Comparison of ENCODE assay signal across 8 cellular contexts in genomic region chr1:155134858-155135415, GRCh38. TPM values are rescaled to one million over a fixed set of nuclear protein-coding genes. Genes with fewer than 3 reads are reported as not detected.
A peak's percentile ranks its signal among the peaks of the same experiment; 100 is the strongest.
DNase-seq lines count a peak whose midpoint lies in the region; ATAC-seq, FAIRE-seq and TF ChIP-seq lines count a peak whose summit lies in the region.

No MANE protein-coding gene starts in this region.

- H3K4me1 ChIP-seq in GM23338 (ENCODE audit: insufficient read depth) (peaks cover 27% of the 10 kb centered on the region), H1 (replicated peaks in 1 of 4; ENCODE audit: control insufficient read depth in 3 of 4, insufficient read depth in 4 of 4, low read length in 3 of 4) (peaks cover 6 to 29% (median 12%) of the 10 kb centered on the region in 4 experiments), mesenchymal stem cell (ENCODE audit: control insufficient read depth, insufficient read depth, low read depth, low read length) (peaks cover 28% of the 10 kb centered on the region)

- no peak for TF ChIP-seq RAD21 in H1 (IDR thresholded peaks at IDR 0.05 in 1 of 2, conservative IDR thresholded peaks at IDR 0.05 in 1 of 2; ENCODE audit: low read depth in 2 of 2, low read length in 2 of 2)

- H4K5ac ChIP-seq in H1 (ENCODE audit: insufficient read length, low read depth, low read length) = peak overlapping the region; percentile 97

- H4K8ac ChIP-seq in H1 (ENCODE audit: extremely low read depth, insufficient read depth, low read length) = no peak overlapping the region
- H4K8ac ChIP-seq in mesenchymal stem cell (ENCODE audit: low read length) = peak overlapping the region; percentile 33

- H3K36me3 ChIP-seq in GM23338 (ENCODE audit: insufficient read depth) (no peaks in the 10 kb centered on the region), H1 (ENCODE audit: control insufficient read depth in 2 of 4, insufficient read depth in 4 of 4, low read length in 3 of 4) (peaks cover 0 to 4% (median under 1%) of the 10 kb centered on the region in 4 experiments; a peak in 2 of 8 replicates), mesenchymal stem cell (ENCODE audit: control insufficient read depth in 1 of 2, insufficient read depth in 2 of 2, low read depth in 1 of 2, low read length in 2 of 2) (peaks cover 15 to 26% of the 10 kb centered on the region in 2 experiments)

- H3F3A ChIP-seq in GM23338 (replicated peaks; ENCODE audit: low read depth) = peaks cover 27% of the 10 kb centered on the region

- peak overlapping the region; percentile 91 for H2AFZ ChIP-seq in GM23338
- H2AFZ ChIP-seq in H1 (ENCODE audit: low read length) = no peak overlapping the region
- peak overlapping the region; percentile 98 for H2AFZ ChIP-seq in mesenchymal stem cell (ENCODE audit: low read depth, low read length)

- 14% methylated on average over 18 of the region's 18 CpGs; no CpG with 5 or more reads in 1 of the 2 experiments for WGBS in H1 (ENCODE audit: extremely low coverage in 1 of 2, insufficient coverage in 1 of 2, insufficient read length in 1 of 2, insufficient replicate concordance in 2 of 2, low coverage in 1 of 2, low lambda C conversion rate in 2 of 2, missing lambda C conversion rate in 1 of 2), 2 experiments
- 5% methylated on average over 13 of the region's 18 CpGs for WGBS in mesenchymal stem cell

- no peak overlapping the region for H2AK5ac ChIP-seq in H1 (ENCODE audit: low read depth, low read length)
- H2AK5ac ChIP-seq in mesenchymal stem cell (ENCODE audit: low read length, severe bottlenecking) = peak overlapping the region; percentile 40

- H3K23ac ChIP-seq in H1 (ENCODE audit: insufficient read length) (no peak overlapping the region), mesenchymal stem cell (ENCODE audit: low read length in 2 of 2) (no peak overlapping the region)

- H3K4me1 Mint-ChIP-seq in GM23338 = peaks cover 25% of the 10 kb centered on the region

- H3K9me2 ChIP-seq in GM23338 (ENCODE audit: insufficient read depth) = no peaks in the 10 kb centered on the region

- peak overlapping the region; percentile 94 for H3K4me3 Mint-ChIP-seq in GM23338

- CTCF ChIA-PET in H1 (lab: Charles Lee; ENCODE audit: partially characterized antibody) = interaction anchor here (0.6 to 14.2 kb wide), 6 partner anchors 10 to 75 kb away, joined by 3 to 187 read pairs (median 6); partner anchors contain the start of genes KRTCAP2 and TRIM46

- H3K9me3 ChIP-seq in H1 (ENCODE audit: insufficient read depth in 2 of 2, low read depth in 1 of 2, low read length in 1 of 2) = no peaks in the 10 kb centered on the region
- no peaks in the 10 kb centered on the region for H3K9me3 ChIP-seq in mesenchymal stem cell (ENCODE audit: control insufficient read depth, low read length)

- no peak for FAIRE-seq in H1 (lab: Jason Lieb, UNC)

- H3K14ac ChIP-seq in H1 (ENCODE audit: insufficient read length) (no peak overlapping the region), mesenchymal stem cell (ENCODE audit: low read length in 2 of 2) (peak overlapping the region in 1 of 2 experiments; percentile 36)

- no peaks in the 10 kb centered on the region for H3K9me3 Mint-ChIP-seq in GM23338

- POLR2A ChIA-PET in H1 (lab: Charles Lee; ENCODE audit: partially characterized antibody) = interaction anchor here (0.6 to 2.4 kb wide), 14 partner anchors 9 to 91 kb away, joined by 3 to 14 read pairs (median 4); partner anchors contain the start of genes KRTCAP2, MTX1 and THBS3

- peak overlapping the region; percentile 82 for H3K4me3 ChIP-seq in GM23338
- peak overlapping the region; percentile 67 to 89 (median 85) for H3K4me3 ChIP-seq in H1 (ENCODE audit: extremely low read depth in 1 of 4, insufficient read depth in 2 of 4, low read depth in 3 of 4, low read length in 4 of 4)
- H3K4me3 ChIP-seq in mesenchymal stem cell (ENCODE audit: insufficient read depth in 1 of 2, low read depth in 1 of 2, low read length in 2 of 2) = peak overlapping the region; percentile 64 to 95

- H3K18ac ChIP-seq in H1 (ENCODE audit: extremely low read depth, low read length) (no peak overlapping the region), mesenchymal stem cell (ENCODE audit: low read depth in 1 of 2, low read length in 2 of 2) (peak overlapping the region; percentile 4 to 92)

- H3K56ac ChIP-seq in H1 (replicated peaks; ENCODE audit: insufficient read length, low read depth, low read length) = peak overlapping the region; percentile 5

- TF ChIP-seq POLR2A in H1 (IDR thresholded peaks at IDR 0.05; ENCODE audit: control extremely low read depth in 1 of 2, low read depth in 2 of 2, low read length in 2 of 2) = no peak

- peaks cover 24% of the 10 kb centered on the region for H3K36me3 Mint-ChIP-seq in GM23338 (ENCODE audit: low read depth)

- H2BK12ac ChIP-seq in H1 (ENCODE audit: low read depth, low read length) = no peak overlapping the region
- no peak overlapping the region for H2BK12ac ChIP-seq in mesenchymal stem cell (ENCODE audit: low read length in 2 of 2)

- no peak overlapping the region for H4K91ac ChIP-seq in H1 (replicated peaks; ENCODE audit: insufficient read length, low read length)
- no peak overlapping the region for H4K91ac ChIP-seq in mesenchymal stem cell (ENCODE audit: low read length)

- DNase-seq in AG08396 (ENCODE audit: low spot score) (peak; percentile 92), GM23338 (ENCODE audit: low spot score) (peak; percentile 70), NCI-H446 treated with DMSO at 0.1 percent for 48 hours (lab: John Stamatoyannopoulos, UW) (peak; percentile 21), H1 (ENCODE audit: low read depth in 1 of 2, low spot score in 2 of 2) (peak in 1 of 2 experiments; percentile 62), mesenchymal stem cell (peak; percentile 98)
- DNase-seq in activated CD4-positive, alpha-beta T cell treated with anti-CD3 and anti-CD28 coated beads, Interleukin-2, amount 50 U/mL, for 24 hours (ENCODE audit: low read depth in 1 of 2, low spot score in 1 of 2) = peak; percentile 50 to 70
- peak; percentile 55 to 71 for DNase-seq in stimulated activated CD8-positive, alpha-beta memory T cell treated with anti-CD3 and anti-CD28 coated beads, Interleukin-15, amount 100 ng/mL, for 48 hours (ENCODE audit: low read depth in 2 of 2)

- peaks cover 11% of the 10 kb centered on the region; the same call in 1 of the 2 replicates for H3K23me2 ChIP-seq in H1 (ENCODE audit: low read depth, low read length)

- TF ChIP-seq EP300 in H1 (IDR thresholded peaks at IDR 0.05; ENCODE audit: borderline replicate concordance in 1 of 2, low read depth in 2 of 2, low read length in 2 of 2) = no peak

- peaks cover 27% of the 10 kb centered on the region for H3K27me3 Mint-ChIP-seq in GM23338 (ENCODE audit: insufficient read depth, low read depth, poor library complexity)

- H4K20me1 ChIP-seq in GM23338 (replicated peaks; ENCODE audit: insufficient read depth) (peaks cover 13% of the 10 kb centered on the region), H1 (replicated peaks in 1 of 2; ENCODE audit: control insufficient read depth in 1 of 2, insufficient read depth in 2 of 2, low read length in 2 of 2) (no peaks in the 10 kb centered on the region)

- ATAC-seq in GM23338 (peak; percentile 27), GM18517 (IDR thresholded peaks at IDR 0.05; ENCODE audit: unreplicated experiment) (no peak)

- H3K79me2 ChIP-seq in GM23338 (replicated peaks; ENCODE audit: insufficient read depth) = peaks cover 22% of the 10 kb centered on the region
- H3K79me2 ChIP-seq in H1 (ENCODE audit: control insufficient read depth in 1 of 2, insufficient read depth in 2 of 2, low read length in 2 of 2) = peaks cover 0 to 2% of the 10 kb centered on the region in 2 experiments; a peak in 1 of 4 replicates

- H3K79me1 ChIP-seq in H1 (ENCODE audit: low read depth, low read length) = no peaks in the 10 kb centered on the region; the same call in 1 of the 2 replicates
- peaks cover 12% of the 10 kb centered on the region for H3K79me1 ChIP-seq in mesenchymal stem cell (replicated peaks; ENCODE audit: low read length, poor library complexity, severe bottlenecking)

- H3K27ac ChIP-seq in GM23338 (ENCODE audit: low read depth) = peak overlapping the region; percentile 92
- no peak overlapping the region; the same call in 1 of the 2 replicates for H3K27ac ChIP-seq in H1 (ENCODE audit: low read depth, low read length)
- H3K27ac ChIP-seq in mesenchymal stem cell (ENCODE audit: low read length, poor library complexity, severe bottlenecking) = peak overlapping the region; percentile 99

- TF ChIP-seq CTCF in GM23338 (conservative IDR thresholded peaks at IDR 0.05; ENCODE audit: low read depth in 2 of 2) (no peak), H1 (IDR thresholded peaks at IDR 0.05; ENCODE audit: control extremely low read depth in 1 of 3, insufficient read depth in 1 of 3, low read depth in 1 of 3, low read length in 3 of 3) (no peak)

- peak overlapping the region; percentile 91 for H3K27ac Mint-ChIP-seq in GM23338

- H2BK5ac ChIP-seq in H1 (ENCODE audit: low read depth, low read length) = no peak overlapping the region
- H2BK5ac ChIP-seq in mesenchymal stem cell (ENCODE audit: low read depth, low read length, poor library complexity, severe bottlenecking) = no peak overlapping the region

- H3K4me2 ChIP-seq in GM23338 (peak overlapping the region; percentile 86), H1 (ENCODE audit: insufficient read depth in 1 of 2, low read depth in 2 of 2, low read length in 2 of 2) (peak overlapping the region; percentile 79 to 92), mesenchymal stem cell (ENCODE audit: low read length, poor library complexity, severe bottlenecking) (peak overlapping the region; percentile 81)

- H2BK120ac ChIP-seq in H1 (replicated peaks; ENCODE audit: low read depth, low read length) (no peak overlapping the region), mesenchymal stem cell (ENCODE audit: low read depth, low read length) (peak overlapping the region; percentile 22)

- H3K9ac ChIP-seq in H1 (replicated peaks in 1 of 4; ENCODE audit: extremely low read depth in 1 of 4, low read depth in 3 of 4, low read length in 3 of 4) (peak overlapping the region in 3 of 4 experiments; percentile 60 to 71 (median 63); a peak in 6 of 7 replicates), mesenchymal stem cell (ENCODE audit: low read length) (peak overlapping the region; percentile 98)

- H3K4ac ChIP-seq in H1 (replicated peaks; ENCODE audit: insufficient read length, low read depth, low read length) (no peak overlapping the region), mesenchymal stem cell (ENCODE audit: low read depth in 1 of 2, low read length in 2 of 2) (peak overlapping the region in 1 of 2 experiments; percentile 94)

- H3K27me3 ChIP-seq in GM23338 (ENCODE audit: insufficient read depth) (peaks cover 16% of the 10 kb centered on the region; the same call in 1 of the 2 replicates), H1 (replicated peaks in 1 of 4; ENCODE audit: control insufficient read depth in 3 of 4, extremely low read depth in 1 of 4, insufficient read depth in 3 of 4, low read length in 3 of 4) (no peaks in the 10 kb centered on the region; a peak in 1 of 7 replicates), mesenchymal stem cell (ENCODE audit: control insufficient read depth in 1 of 2, insufficient read depth in 1 of 2, low read length in 2 of 2) (peaks cover 0 to 9% of the 10 kb centered on the region in 2 experiments)

- no peak overlapping the region for H2BK20ac ChIP-seq in H1 (ENCODE audit: low read length)

- H2BK15ac ChIP-seq in H1 (ENCODE audit: low read length) (no peak overlapping the region), mesenchymal stem cell (ENCODE audit: low read depth, poor library complexity, severe bottlenecking) (no peak overlapping the region)

RNA-seq across cellular contexts. Expression of gene SLC50A1, which starts 0.7 kb away (rescaled TPM):
- total RNA-seq in GM23338 (2014; rRNA removed; shearing (Covaris generic)) = 30.0 and 50.5 TPM in 2 replicates
- polyA plus RNA-seq in GM23338 (2016; fragmentation: Nextera tagmentation; extraction: Ambion mirVana) (63.9 and 65.4 TPM in 2 replicates), H1 (2011; rRNA removed) (80.7 and 90.8 TPM in 2 replicates)
- total RNA-seq in H1 (2021; fragmentation: NEBNext Ultra II Directional; extraction: Animal tissue kit (Norgen Biotek cat#: 25700)) = 36.5 and 41.6 TPM in 2 replicates
- 61.8 TPM for polyA plus RNA-seq in H1 (2011; cell fraction: cytosol; rRNA removed)
- polyA plus RNA-seq in H1 (2011; cell fraction: nucleus; rRNA removed) = 34.9 TPM
- 36.0 to 50.1 TPM (median 39.0 TPM) in 4 replicates for polyA plus RNA-seq in H1 (2012, experiment 1 of 2)
- polyA plus RNA-seq in H1 (2012, experiment 2 of 2) = 56.4 TPM
- 47.5 TPM for polyA plus RNA-seq in H1 (2013, experiment 1 of 2)
- 50.4 TPM for polyA plus RNA-seq in H1 (2013, experiment 2 of 2)
- polyA minus RNA-seq in H1 (2011; rRNA and poly(A)+ RNA removed) = 42.3 and 45.2 TPM in 2 replicates
- polyA minus RNA-seq in H1 (2011; cell fraction: cytosol; rRNA and poly(A)+ RNA removed) = 19.9 TPM
- polyA minus RNA-seq in H1 (2011; cell fraction: nucleus; rRNA and poly(A)+ RNA removed) = 14.1 TPM
- polyA plus RNA-seq in mesenchymal stem cell (2013, experiment 1 of 2) = 41.0 TPM
- polyA plus RNA-seq in mesenchymal stem cell (2013, experiment 2 of 2) = 42.4 TPM

RNA-seq across cellular contexts. Expression of gene DPM3, which starts 5.4 kb away (rescaled TPM):
- total RNA-seq in GM23338 (2014; rRNA removed; shearing (Covaris generic)) = 13.6 and 19.2 TPM in 2 replicates
- polyA plus RNA-seq in GM23338 (2016; fragmentation: Nextera tagmentation; extraction: Ambion mirVana) (71.4 and 76.5 TPM in 2 replicates), H1 (2011; rRNA removed) (227 and 349 TPM in 2 replicates)
- total RNA-seq in H1 (2021; fragmentation: NEBNext Ultra II Directional; extraction: Animal tissue kit (Norgen Biotek cat#: 25700)) = 44.8 and 49.3 TPM in 2 replicates
- 166 TPM for polyA plus RNA-seq in H1 (2011; cell fraction: cytosol; rRNA removed)
- 111 TPM for polyA plus RNA-seq in H1 (2011; cell fraction: nucleus; rRNA removed)
- 30.1 to 106 TPM (median 79.5 TPM) in 4 replicates for polyA plus RNA-seq in H1 (2012, experiment 1 of 2)
- polyA plus RNA-seq in H1 (2012, experiment 2 of 2) = 141 TPM
- polyA plus RNA-seq in H1 (2013, experiment 1 of 2) = 184 TPM
- 217 TPM for polyA plus RNA-seq in H1 (2013, experiment 2 of 2)
- 6.9 and 13.7 TPM in 2 replicates for polyA minus RNA-seq in H1 (2011; rRNA and poly(A)+ RNA removed)
- polyA minus RNA-seq in H1 (2011; cell fraction: cytosol; rRNA and poly(A)+ RNA removed) = 6.6 TPM
- 11.4 TPM for polyA minus RNA-seq in H1 (2011; cell fraction: nucleus; rRNA and poly(A)+ RNA removed)
- polyA plus RNA-seq in mesenchymal stem cell (2013, experiment 1 of 2) = 176 TPM
- 182 TPM for polyA plus RNA-seq in mesenchymal stem cell (2013, experiment 2 of 2)

RNA-seq across cellular contexts. Expression of gene EFNA1, which starts 7.3 kb away (rescaled TPM):
- total RNA-seq in GM23338 (2014; rRNA removed; shearing (Covaris generic)) = 2.1 and 5.1 TPM in 2 replicates
- polyA plus RNA-seq in GM23338 (2016; fragmentation: Nextera tagmentation; extraction: Ambion mirVana) = 3.2 and 5.1 TPM in 2 replicates
- 4.0 and 4.9 TPM in 2 replicates for total RNA-seq in H1 (2021; fragmentation: NEBNext Ultra II Directional; extraction: Animal tissue kit (Norgen Biotek cat#: 25700))
- 11.8 and 14.6 TPM in 2 replicates for polyA plus RNA-seq in H1 (2011; rRNA removed)
- 12.1 TPM for polyA plus RNA-seq in H1 (2011; cell fraction: cytosol; rRNA removed)
- 8.9 TPM for polyA plus RNA-seq in H1 (2011; cell fraction: nucleus; rRNA removed)
- 5.4 to 7.8 TPM (median 6.7 TPM) in 4 replicates for polyA plus RNA-seq in H1 (2012, experiment 1 of 2)
- 4.6 TPM for polyA plus RNA-seq in H1 (2012, experiment 2 of 2)
- polyA plus RNA-seq in H1 (2013, experiment 1 of 2) = 3.8 TPM
- polyA plus RNA-seq in H1 (2013, experiment 2 of 2) = 4.2 TPM
- polyA minus RNA-seq in H1 (2011; rRNA and poly(A)+ RNA removed) = 7.3 and 12.6 TPM in 2 replicates
- polyA minus RNA-seq in H1 (2011; cell fraction: cytosol; rRNA and poly(A)+ RNA removed) = 13.0 TPM
- polyA minus RNA-seq in H1 (2011; cell fraction: nucleus; rRNA and poly(A)+ RNA removed) = 9.7 TPM
- 0.62 TPM for polyA plus RNA-seq in mesenchymal stem cell (2013, experiment 1 of 2)
- polyA plus RNA-seq in mesenchymal stem cell (2013, experiment 2 of 2) = 0.53 TPM

RNA-seq across cellular contexts. Expression of gene KRTCAP2, which starts 38.2 kb away (rescaled TPM):
- total RNA-seq in GM23338 (2014; rRNA removed; shearing (Covaris generic)) = 101 and 106 TPM in 2 replicates
- polyA plus RNA-seq in GM23338 (2016; fragmentation: Nextera tagmentation; extraction: Ambion mirVana) = 579 and 628 TPM in 2 replicates
- 146 TPM in 2 replicates for total RNA-seq in H1 (2021; fragmentation: NEBNext Ultra II Directional; extraction: Animal tissue kit (Norgen Biotek cat#: 25700))
- polyA plus RNA-seq in H1 (2011; rRNA removed) = 317 and 419 TPM in 2 replicates
- 199 TPM for polyA plus RNA-seq in H1 (2011; cell fraction: cytosol; rRNA removed)
- polyA plus RNA-seq in H1 (2011; cell fraction: nucleus; rRNA removed) = 287 TPM
- polyA plus RNA-seq in H1 (2012, experiment 1 of 2) = 150 to 268 TPM (median 247 TPM) in 4 replicates
- polyA plus RNA-seq in H1 (2012, experiment 2 of 2) = 705 TPM
- 290 TPM for polyA plus RNA-seq in H1 (2013, experiment 1 of 2)
- 399 TPM for polyA plus RNA-seq in H1 (2013, experiment 2 of 2)
- polyA minus RNA-seq in H1 (2011; rRNA and poly(A)+ RNA removed) = 107 and 146 TPM in 2 replicates
- 86.3 TPM for polyA minus RNA-seq in H1 (2011; cell fraction: cytosol; rRNA and poly(A)+ RNA removed)
- polyA minus RNA-seq in H1 (2011; cell fraction: nucleus; rRNA and poly(A)+ RNA removed) = 82.9 TPM
- 350 TPM for polyA plus RNA-seq in mesenchymal stem cell (2013, experiment 1 of 2)
- polyA plus RNA-seq in mesenchymal stem cell (2013, experiment 2 of 2) = 358 TPM

RNA-seq across cellular contexts. Expression of gene TRIM46, which starts 38.7 kb away (rescaled TPM):
- 15.4 and 18.8 TPM in 2 replicates for total RNA-seq in GM23338 (2014; rRNA removed; shearing (Covaris generic))
- polyA plus RNA-seq in GM23338 (2016; fragmentation: Nextera tagmentation; extraction: Ambion mirVana) (7.4 and 8.1 TPM in 2 replicates), H1 (2011; rRNA removed) (21.6 and 34.7 TPM in 2 replicates)
- total RNA-seq in H1 (2021; fragmentation: NEBNext Ultra II Directional; extraction: Animal tissue kit (Norgen Biotek cat#: 25700)) = 15.0 and 15.5 TPM in 2 replicates
- 29.4 TPM for polyA plus RNA-seq in H1 (2011; cell fraction: cytosol; rRNA removed)
- 94.4 TPM for polyA plus RNA-seq in H1 (2011; cell fraction: nucleus; rRNA removed)
- 18.2 to 22.5 TPM (median 20.8 TPM) in 4 replicates for polyA plus RNA-seq in H1 (2012, experiment 1 of 2)
- 12.6 TPM for polyA plus RNA-seq in H1 (2012, experiment 2 of 2)
- 11.7 TPM for polyA plus RNA-seq in H1 (2013, experiment 1 of 2)
- 9.4 TPM for polyA plus RNA-seq in H1 (2013, experiment 2 of 2)
- polyA minus RNA-seq in H1 (2011; rRNA and poly(A)+ RNA removed) = 11.4 and 11.5 TPM in 2 replicates
- 13.7 TPM for polyA minus RNA-seq in H1 (2011; cell fraction: cytosol; rRNA and poly(A)+ RNA removed)
- 28.4 TPM for polyA minus RNA-seq in H1 (2011; cell fraction: nucleus; rRNA and poly(A)+ RNA removed)
- 7.1 TPM for polyA plus RNA-seq in mesenchymal stem cell (2013, experiment 1 of 2)
- 6.5 TPM for polyA plus RNA-seq in mesenchymal stem cell (2013, experiment 2 of 2)
